2 cellular contexts compared by ENCODE assay signal in genomic region chr5:141389153-141390042, GRCh38.
TF ChIP-seq lines count a peak whose summit lies in the region.

No MANE protein-coding gene starts in this region.

TF ChIP-seq in GM23338, 12 proteins besides CTCF, POLR2A, EP300 and RAD21 (continued from another document):
- TF ChIP-seq ZNF331 (CRISPR knock-in tag; IDR thresholded peaks at IDR 0.05; ENCODE audit: low read depth) (no peak), ZNF114 (CRISPR knock-in tag; IDR thresholded peaks at IDR 0.05) (no peak), EZH2phosphoT487 (IDR thresholded peaks at IDR 0.05; ENCODE audit: unreplicated experiment) (no peak)
- TF ChIP-seq, protein P1, sequence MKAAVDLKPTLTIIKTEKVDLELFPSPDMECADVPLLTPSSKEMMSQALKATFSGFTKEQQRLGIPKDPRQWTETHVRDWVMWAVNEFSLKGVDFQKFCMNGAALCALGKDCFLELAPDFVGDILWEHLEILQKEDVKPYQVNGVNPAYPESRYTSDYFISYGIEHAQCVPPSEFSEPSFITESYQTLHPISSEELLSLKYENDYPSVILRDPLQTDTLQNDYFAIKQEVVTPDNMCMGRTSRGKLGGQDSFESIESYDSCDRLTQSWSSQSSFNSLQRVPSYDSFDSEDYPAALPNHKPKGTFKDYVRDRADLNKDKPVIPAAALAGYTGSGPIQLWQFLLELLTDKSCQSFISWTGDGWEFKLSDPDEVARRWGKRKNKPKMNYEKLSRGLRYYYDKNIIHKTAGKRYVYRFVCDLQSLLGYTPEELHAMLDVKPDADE (IDR thresholded peaks at IDR 0.05) = no peak
- TF ChIP-seq, protein P2, sequence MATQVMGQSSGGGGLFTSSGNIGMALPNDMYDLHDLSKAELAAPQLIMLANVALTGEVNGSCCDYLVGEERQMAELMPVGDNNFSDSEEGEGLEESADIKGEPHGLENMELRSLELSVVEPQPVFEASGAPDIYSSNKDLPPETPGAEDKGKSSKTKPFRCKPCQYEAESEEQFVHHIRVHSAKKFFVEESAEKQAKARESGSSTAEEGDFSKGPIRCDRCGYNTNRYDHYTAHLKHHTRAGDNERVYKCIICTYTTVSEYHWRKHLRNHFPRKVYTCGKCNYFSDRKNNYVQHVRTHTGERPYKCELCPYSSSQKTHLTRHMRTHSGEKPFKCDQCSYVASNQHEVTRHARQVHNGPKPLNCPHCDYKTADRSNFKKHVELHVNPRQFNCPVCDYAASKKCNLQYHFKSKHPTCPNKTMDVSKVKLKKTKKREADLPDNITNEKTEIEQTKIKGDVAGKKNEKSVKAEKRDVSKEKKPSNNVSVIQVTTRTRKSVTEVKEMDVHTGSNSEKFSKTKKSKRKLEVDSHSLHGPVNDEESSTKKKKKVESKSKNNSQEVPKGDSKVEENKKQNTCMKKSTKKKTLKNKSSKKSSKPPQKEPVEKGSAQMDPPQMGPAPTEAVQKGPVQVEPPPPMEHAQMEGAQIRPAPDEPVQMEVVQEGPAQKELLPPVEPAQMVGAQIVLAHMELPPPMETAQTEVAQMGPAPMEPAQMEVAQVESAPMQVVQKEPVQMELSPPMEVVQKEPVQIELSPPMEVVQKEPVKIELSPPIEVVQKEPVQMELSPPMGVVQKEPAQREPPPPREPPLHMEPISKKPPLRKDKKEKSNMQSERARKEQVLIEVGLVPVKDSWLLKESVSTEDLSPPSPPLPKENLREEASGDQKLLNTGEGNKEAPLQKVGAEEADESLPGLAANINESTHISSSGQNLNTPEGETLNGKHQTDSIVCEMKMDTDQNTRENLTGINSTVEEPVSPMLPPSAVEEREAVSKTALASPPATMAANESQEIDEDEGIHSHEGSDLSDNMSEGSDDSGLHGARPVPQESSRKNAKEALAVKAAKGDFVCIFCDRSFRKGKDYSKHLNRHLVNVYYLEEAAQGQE (IDR thresholded peaks at IDR 0.05; ENCODE audit: unreplicated experiment) = no peak

TF ChIP-seq in WTC11, 78 proteins besides CTCF, POLR2A, EP300 and RAD21:
- TF ChIP-seq, protein P3, sequence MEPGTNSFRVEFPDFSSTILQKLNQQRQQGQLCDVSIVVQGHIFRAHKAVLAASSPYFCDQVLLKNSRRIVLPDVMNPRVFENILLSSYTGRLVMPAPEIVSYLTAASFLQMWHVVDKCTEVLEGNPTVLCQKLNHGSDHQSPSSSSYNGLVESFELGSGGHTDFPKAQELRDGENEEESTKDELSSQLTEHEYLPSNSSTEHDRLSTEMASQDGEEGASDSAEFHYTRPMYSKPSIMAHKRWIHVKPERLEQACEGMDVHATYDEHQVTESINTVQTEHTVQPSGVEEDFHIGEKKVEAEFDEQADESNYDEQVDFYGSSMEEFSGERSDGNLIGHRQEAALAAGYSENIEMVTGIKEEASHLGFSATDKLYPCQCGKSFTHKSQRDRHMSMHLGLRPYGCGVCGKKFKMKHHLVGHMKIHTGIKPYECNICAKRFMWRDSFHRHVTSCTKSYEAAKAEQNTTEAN (CRISPR knock-in tag; IDR thresholded peaks at IDR 0.05) = peak; percentile 30; the same call in 1 of the 2 replicates
- TF ChIP-seq ARID4B (CRISPR knock-in tag; IDR thresholded peaks at IDR 0.05; ENCODE audit: borderline replicate concordance) (no peak), ZNF317 (CRISPR knock-in tag; IDR thresholded peaks at IDR 0.05; ENCODE audit: borderline replicate concordance, low read depth) (no peak), SP1 (CRISPR knock-in tag; conservative IDR thresholded peaks at IDR 0.05) (no peak), GRHL2 (CRISPR knock-in tag; IDR thresholded peaks at IDR 0.05; ENCODE audit: insufficient replicate concordance, severe bottlenecking) (no peak), IRF2 (CRISPR knock-in tag; IDR thresholded peaks at IDR 0.05; ENCODE audit: borderline replicate concordance, low read depth) (0 out of 2 replicates have a peak, but pooled peaks have one; percentile 60)
- TF ChIP-seq, protein P4, sequence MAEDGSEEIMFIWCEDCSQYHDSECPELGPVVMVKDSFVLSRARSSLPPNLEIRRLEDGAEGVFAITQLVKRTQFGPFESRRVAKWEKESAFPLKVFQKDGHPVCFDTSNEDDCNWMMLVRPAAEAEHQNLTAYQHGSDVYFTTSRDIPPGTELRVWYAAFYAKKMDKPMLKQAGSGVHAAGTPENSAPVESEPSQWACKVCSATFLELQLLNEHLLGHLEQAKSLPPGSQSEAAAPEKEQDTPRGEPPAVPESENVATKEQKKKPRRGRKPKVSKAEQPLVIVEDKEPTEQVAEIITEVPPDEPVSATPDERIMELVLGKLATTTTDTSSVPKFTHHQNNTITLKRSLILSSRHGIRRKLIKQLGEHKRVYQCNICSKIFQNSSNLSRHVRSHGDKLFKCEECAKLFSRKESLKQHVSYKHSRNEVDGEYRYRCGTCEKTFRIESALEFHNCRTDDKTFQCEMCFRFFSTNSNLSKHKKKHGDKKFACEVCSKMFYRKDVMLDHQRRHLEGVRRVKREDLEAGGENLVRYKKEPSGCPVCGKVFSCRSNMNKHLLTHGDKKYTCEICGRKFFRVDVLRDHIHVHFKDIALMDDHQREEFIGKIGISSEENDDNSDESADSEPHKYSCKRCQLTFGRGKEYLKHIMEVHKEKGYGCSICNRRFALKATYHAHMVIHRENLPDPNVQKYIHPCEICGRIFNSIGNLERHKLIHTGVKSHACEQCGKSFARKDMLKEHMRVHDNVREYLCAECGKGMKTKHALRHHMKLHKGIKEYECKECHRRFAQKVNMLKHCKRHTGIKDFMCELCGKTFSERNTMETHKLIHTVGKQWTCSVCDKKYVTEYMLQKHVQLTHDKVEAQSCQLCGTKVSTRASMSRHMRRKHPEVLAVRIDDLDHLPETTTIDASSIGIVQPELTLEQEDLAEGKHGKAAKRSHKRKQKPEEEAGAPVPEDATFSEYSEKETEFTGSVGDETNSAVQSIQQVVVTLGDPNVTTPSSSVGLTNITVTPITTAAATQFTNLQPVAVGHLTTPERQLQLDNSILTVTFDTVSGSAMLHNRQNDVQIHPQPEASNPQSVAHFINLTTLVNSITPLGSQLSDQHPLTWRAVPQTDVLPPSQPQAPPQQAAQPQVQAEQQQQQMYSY (CRISPR knock-in tag; IDR thresholded peaks at IDR 0.05) = no peak
- TF ChIP-seq, protein P5, sequence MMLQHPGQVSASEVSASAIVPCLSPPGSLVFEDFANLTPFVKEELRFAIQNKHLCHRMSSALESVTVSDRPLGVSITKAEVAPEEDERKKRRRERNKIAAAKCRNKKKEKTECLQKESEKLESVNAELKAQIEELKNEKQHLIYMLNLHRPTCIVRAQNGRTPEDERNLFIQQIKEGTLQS (CRISPR knock-in tag; conservative IDR thresholded peaks at IDR 0.05) = 0 out of 2 replicates have a peak, but pooled peaks have one; percentile 59
